31 cellular contexts compared by ENCODE assay signal in genomic region chr18:78801011-78801410, GRCh38.
"Had no signal": no experiment of that assay in that cellular context is flagged by ENCODE, and none has a peak within 500 bp of the region (broad histone marks: within the 10 kb centered on the region; RNA-seq: fewer than 3 reads in every experiment).

No MANE protein-coding gene starts in this region.

- DNase-seq: activated B cell treated with CpG ODN at 0.5 μM for 24 hours; activated CD4-positive, alpha-beta memory T cell treated with anti-CD3 and anti-CD28 coated beads for 36 hours; activated CD4-positive, alpha-beta T cell treated with anti-CD3 and anti-CD28 coated beads for 48 hours; activated CD4-positive, alpha-beta T cell treated with anti-CD3 and anti-CD28 coated beads, Interleukin-2, amount 50 U/mL, for 1 hour; activated CD8-positive, alpha-beta memory T cell treated with anti-CD3 and anti-CD28 coated beads, Interleukin-2, amount 10 ng/mL, durations not matched to agents 7 days and 5 days; activated CD8-positive, alpha-beta memory T cell treated with anti-CD3 and anti-CD28 coated beads, Interleukin-2, amount 50 U/mL, for 4 hours; activated CD8-positive, alpha-beta T cell treated with anti-CD3 and anti-CD28 coated beads, Interleukin-2, amount 10 ng/mL, durations not matched to agents 7 days and 5 days; activated gamma-delta T cell treated with Interleukin-2 at 50 U/mL for 16 hours; activated naive CD4-positive, alpha-beta T cell treated with anti-CD3 and anti-CD28 coated beads, Interleukin-2, amount 50 U/mL, for 16 hours; activated naive CD4-positive, alpha-beta T cell treated with Interleukin-2 at 50 U/mL for 16 hours; activated T-cell treated with anti-CD3 and anti-CD28 coated beads, Interleukin-2, amount 50 U/mL, for 1 hour; activated T-cell treated with anti-CD3 and anti-CD28 coated beads, Interleukin-2, amount 50 U/mL, for 48 hours; amniotic stem cell; anterior cingulate cortex; body of pancreas; caudate nucleus; cerebellar nuclear complex; dermis blood vessel endothelial cell; effector CD4-positive, alpha-beta T cell; effector memory CD8-positive, alpha-beta T cell; erythroblast; foreskin keratinocyte; gastrocnemius medialis; glutamatergic neuron; T-helper 1 cell; T-helper 17 cell; T1000; WERI-Rb-1 had no signal

- H3K4me1 ChIP-seq: body of pancreas, esophagus muscularis mucosa, foreskin keratinocyte, gastrocnemius medialis had no signal

- H3K9me3 ChIP-seq: body of pancreas, esophagus muscularis mucosa, gastrocnemius medialis had no signal

- ATAC-seq: activated CD4-positive, CD25-positive, alpha-beta regulatory T cell treated with anti-CD3 and anti-CD28 coated beads, Interleukin-2, amount 50 U/mL, for 24 hours; activated CD8-positive, alpha-beta memory T cell treated with anti-CD3 and anti-CD28 coated beads, Interleukin-2, amount 10 ng/mL, durations not matched to agents 7 days and 5 days; activated CD8-positive, alpha-beta T cell treated with anti-CD3 and anti-CD28 coated beads, Interleukin-2, amount 10 ng/mL, durations not matched to agents 7 days and 5 days; body of pancreas; effector memory CD8-positive, alpha-beta T cell; foreskin keratinocyte; gastrocnemius medialis; T-helper 17 cell had no signal

- H3K36me3 ChIP-seq: esophagus muscularis mucosa, gastrocnemius medialis, WERI-Rb-1 had no signal

- H3K27ac ChIP-seq: body of pancreas, coronary artery, esophagus muscularis mucosa, foreskin keratinocyte, gastrocnemius medialis, WERI-Rb-1 had no signal

- H3K27me3 ChIP-seq: body of pancreas, foreskin keratinocyte, gastrocnemius medialis had no signal

- H3K4me3 ChIP-seq: body of pancreas, coronary artery, esophagus muscularis mucosa, gastrocnemius medialis had no signal
